ENCODE assay signal across 25 cellular contexts in genomic region chrX:45424341-45424740, GRCh38.
"Had no signal": no experiment of that assay in that cellular context is flagged by ENCODE, and none has a peak within 500 bp of the region (broad histone marks: within the 10 kb centered on the region; RNA-seq: fewer than 3 reads in every experiment).

No MANE protein-coding gene starts in this region.

- H3K36me3 Mint-ChIP-seq: mesothelial cell of epicardium; naive B cell; natural killer cell treated with Interleukin-12 subunit alpha and Interleukin-12 subunit beta and Interleukin-15 and Interleukin-18, amount 100 ng/mL, for 72 hours; stimulated activated naive B cell treated with anti-CD40 and anti-IgM and Interleukin-4, amounts not matched to agents 10 μg/mL and 1 μg/mL and 100 μg/mL, for 72 hours had no signal

- H3K9ac ChIP-seq: parathyroid adenoma had no signal

- H3K4me3 ChIP-seq: dorsolateral prefrontal cortex, gastrocnemius medialis, left lung, mucosa of descending colon, thoracic aorta, tibial nerve, upper lobe of right lung, vagina had no signal

- H3K79me2 ChIP-seq: parathyroid adenoma had no signal

- H3K27ac Mint-ChIP-seq: mesothelial cell of epicardium; natural killer cell treated with Interleukin-12 subunit alpha and Interleukin-12 subunit beta and Interleukin-15 and Interleukin-18, amount 100 ng/mL, for 72 hours; progenitor cell of endocrine pancreas; stimulated activated naive B cell treated with anti-CD40 and anti-IgM and Interleukin-4, amounts not matched to agents 10 μg/mL and 1 μg/mL and 100 μg/mL, for 72 hours; stimulated activated naive CD8-positive, alpha-beta T cell treated with anti-CD3 and anti-CD28 coated beads, Interleukin-15, Interleukin-2, amounts not matched to agents 100 ng/mL and 50 ng/mL, for 24 hours had no signal

- DNase-seq: dorsolateral prefrontal cortex; effector CD4-positive, alpha-beta T cell; gastrocnemius medialis; head of caudate nucleus; left cardiac atrium; left lung; mesenchymal stem cell; mucosa of descending colon; naive B cell; stimulated activated CD4-positive, alpha-beta T cell treated with anti-CD3 and anti-CD28 coated beads, Interleukin-2, amount 100 ng/mL, for 24 hours; stimulated activated CD4-positive, alpha-beta T cell treated with anti-CD3 and anti-CD28 coated beads, Interleukin-4, amount 100 ng/mL, for 24 hours; stimulated activated naive B cell treated with anti-CD40 and anti-IgM and Interleukin-4, amounts not matched to agents 10 μg/mL and 1 μg/mL and 100 μg/mL, for 72 hours; upper lobe of right lung had no signal

- H3K9me3 Mint-ChIP-seq: natural killer cell treated with Interleukin-12 subunit alpha and Interleukin-12 subunit beta and Interleukin-15 and Interleukin-18, amount 100 ng/mL, for 72 hours; stimulated activated naive B cell treated with anti-CD40 and anti-IgM and Interleukin-4, amounts not matched to agents 10 μg/mL and 1 μg/mL and 100 μg/mL, for 72 hours had no signal

- H3K27ac ChIP-seq: dorsolateral prefrontal cortex, gastrocnemius medialis, left lung, neutrophil, parathyroid adenoma, thoracic aorta, tibial nerve, upper lobe of right lung, vagina had no signal

- H3K27me3 ChIP-seq: gastrocnemius medialis, left lung, neutrophil, tibial nerve, upper lobe of right lung, vagina had no signal

- H3K4me3 Mint-ChIP-seq: mesothelial cell of epicardium; naive B cell; natural killer cell treated with Interleukin-12 subunit alpha and Interleukin-12 subunit beta and Interleukin-15 and Interleukin-18, amount 100 ng/mL, for 72 hours; neural crest cell; stimulated activated naive B cell treated with anti-CD40 and anti-IgM and Interleukin-4, amounts not matched to agents 10 μg/mL and 1 μg/mL and 100 μg/mL, for 72 hours; stimulated activated naive CD8-positive, alpha-beta T cell treated with anti-CD3 and anti-CD28 coated beads, Interleukin-15, Interleukin-2, amounts not matched to agents 100 ng/mL and 50 ng/mL, for 24 hours had no signal

- H2AFZ ChIP-seq: parathyroid adenoma had no signal

- H3K9me3 ChIP-seq: gastrocnemius medialis, left lung, mucosa of descending colon, neutrophil, thoracic aorta, tibial nerve, upper lobe of right lung, vagina had no signal

- H3K4me1 ChIP-seq: gastrocnemius medialis, left lung, parathyroid adenoma, tibial nerve, upper lobe of right lung, vagina had no signal

- ATAC-seq: gastrocnemius medialis; left cardiac atrium; left lung; mucosa of descending colon; natural killer cell treated with Interleukin-12 subunit alpha and Interleukin-12 subunit beta and Interleukin-15 and Interleukin-18, amount 100 ng/mL, for 72 hours; sciatic nerve; stimulated activated naive B cell treated with anti-CD40 and anti-IgM and Interleukin-4, amounts not matched to agents 10 μg/mL and 1 μg/mL and 100 μg/mL, for 72 hours; upper lobe of right lung had no signal

- H3K36me3 ChIP-seq: gastrocnemius medialis, left lung, neutrophil, thoracic aorta, tibial nerve, upper lobe of right lung, vagina had no signal

- FAIRE-seq: colon had no signal

- H3K27me3 Mint-ChIP-seq: progenitor cell of endocrine pancreas had no signal

- H3K4me1 Mint-ChIP-seq: mesothelial cell of epicardium; naive B cell; neural crest cell; stimulated activated naive B cell treated with anti-CD40 and anti-IgM and Interleukin-4, amounts not matched to agents 10 μg/mL and 1 μg/mL and 100 μg/mL, for 72 hours had no signal
